In genomic region chr2:25232248-25232825, GRCh38 we compare ENCODE assay signal across 28 cellular contexts.
A peak's percentile ranks its signal among the peaks of the same experiment; 100 is the strongest.
DNase-seq lines count a peak whose midpoint lies in the region; ATAC-seq and TF ChIP-seq lines count a peak whose summit lies in the region.
"Had no signal": no experiment of that assay in that cellular context is flagged by ENCODE, and none has a peak within 500 bp of the region (broad histone marks: within the 10 kb centered on the region; RNA-seq: fewer than 3 reads in every experiment).

No MANE protein-coding gene starts in this region.

- no peaks in the 10 kb centered on the region for H4K20me1 ChIP-seq in osteoblast (ENCODE audit: insufficient read depth, low read length)

- POLR2A ChIA-PET in WTC11 (lab: Charles Lee), result interaction anchor here (0.6 to 0.7 kb wide), 2 partner anchors 46 to 77 kb away, joined by 3 to 4 read pairs; no protein-coding TSS in a partner anchor

- H3K36me3 ChIP-seq in osteoblast (ENCODE audit: insufficient read depth, low read length), result peaks cover 22% of the 10 kb centered on the region

- CTCF ChIA-PET in WTC11 (lab: Charles Lee), result interaction anchor here (1.4 to 2.0 kb wide), 2 partner anchors 27 to 73 kb away, joined by 3 to 5 read pairs; no protein-coding TSS in a partner anchor

- H3K36me3 Mint-ChIP-seq in activated T-cell treated with anti-CD3 and anti-CD28 coated beads, Interleukin-2, amount 50 U/mL, for 24 hours (ENCODE audit: low read depth), result peaks cover 87% of the 10 kb centered on the region
- H3K36me3 Mint-ChIP-seq in WTC11, result peaks cover 41% of the 10 kb centered on the region

- no peak overlapping the region for H3K4me3 Mint-ChIP-seq in activated T-cell treated with anti-CD3 and anti-CD28 coated beads, Interleukin-2, amount 50 U/mL, for 24 hours
- H3K4me3 Mint-ChIP-seq in WTC11, result no peak overlapping the region
- H3K4me3 Mint-ChIP-seq: activated CD8-positive, alpha-beta memory T cell treated with anti-CD3 and anti-CD28 coated beads, Interleukin-2, amount 10 ng/mL, durations not matched to agents 7 days and 5 days; activated T-cell treated with anti-CD3 and anti-CD28 coated beads, Interleukin-2, amount 50 U/mL, for 72 hours; CD4-positive, CD25-positive, alpha-beta regulatory T cell; central memory CD8-positive, alpha-beta T cell; dendritic cell treated with granulocyte-macrophage colony-stimulating factor and Interleukin-4, amounts not matched to agents 40 ng/mL and 50 ng/mL, for 4 days; nephron had no signal

- TF ChIP-seq CTCF in WTC11 (IDR thresholded peaks at IDR 0.05) (no peak), osteoblast (IDR thresholded peaks at IDR 0.05; ENCODE audit: extremely low read depth, low read depth, low read length) (no peak)

- no peaks in the 10 kb centered on the region for H3K9me3 ChIP-seq in osteoblast (ENCODE audit: low read depth, low read length)
- H3K9me3 ChIP-seq: adrenal gland, esophagus muscularis mucosa, suprapubic skin had no signal

- peaks cover 27% of the 10 kb centered on the region for H3K4me1 ChIP-seq in osteoblast (ENCODE audit: insufficient read depth, low read length)
- H3K4me1 ChIP-seq: foreskin keratinocyte had no signal

- no peak for ATAC-seq in WTC11
- ATAC-seq in GM18502 (IDR thresholded peaks at IDR 0.05; ENCODE audit: poor library complexity, unreplicated experiment), result no peak
- ATAC-seq: activated CD8-positive, alpha-beta memory T cell treated with anti-CD3 and anti-CD28 coated beads, Interleukin-2, amount 10 ng/mL, durations not matched to agents 7 days and 5 days; activated T-cell treated with anti-CD3 and anti-CD28 coated beads, Interleukin-2, amount 50 U/mL, for 72 hours; foreskin keratinocyte; GM12878 had no signal

- DNase-seq in activated T-cell treated with anti-CD3 and anti-CD28 coated beads, Interleukin-2, amount 50 U/mL, for 24 hours, result no peak
- no peak for DNase-seq in activated T-cell treated with anti-CD3 and anti-CD28 coated beads, Interleukin-2, amount 50 U/mL, for 48 hours
- DNase-seq in DMS79 (lab: John Stamatoyannopoulos, UW), result peak; percentile 59
- DNase-seq in WTC11 (ENCODE audit: low spot score), result no peak
- DNase-seq in osteoblast (ENCODE audit: insufficient read length, low spot score, missing footprints), result peak; percentile 29
- no peak for DNase-seq in AML-193 (lab: John Stamatoyannopoulos, UW)
- DNase-seq in NCI-H1694 (lab: John Stamatoyannopoulos, UW), result no peak
- DNase-seq: activated CD4-positive, alpha-beta T cell treated with anti-CD3 and anti-CD28 coated beads for 48 hours; activated CD8-positive, alpha-beta memory T cell treated with anti-CD3 and anti-CD28 coated beads, Interleukin-2, amount 10 ng/mL, durations not matched to agents 7 days and 5 days; activated T-cell treated with anti-CD3 and anti-CD28 coated beads, Interleukin-2, amount 50 U/mL, for 72 hours; adrenal gland; CD4-positive, CD25-positive, alpha-beta regulatory T cell; foreskin keratinocyte; MM.1S; NCI-H1105 treated with DMSO at 0.1 percent for 48 hours; NCI-H2107; NCI-H446; stimulated activated CD4-positive, alpha-beta T cell treated with anti-CD3 and anti-CD28 coated beads, Interleukin-4, amount 100 ng/mL, for 24 hours; T1000; WERI-Rb-1 had no signal

- no peak overlapping the region for H3K4me2 ChIP-seq in osteoblast (ENCODE audit: insufficient read depth, low read length)

- H2AFZ ChIP-seq in osteoblast (ENCODE audit: low read length), result no peak overlapping the region

- H3K27me3 Mint-ChIP-seq in activated T-cell treated with anti-CD3 and anti-CD28 coated beads, Interleukin-2, amount 50 U/mL, for 24 hours, result no peaks in the 10 kb centered on the region
- H3K27me3 Mint-ChIP-seq in WTC11 (ENCODE audit: low read depth), result no peaks in the 10 kb centered on the region
- H3K27me3 Mint-ChIP-seq: activated CD8-positive, alpha-beta memory T cell treated with anti-CD3 and anti-CD28 coated beads, Interleukin-2, amount 10 ng/mL, durations not matched to agents 7 days and 5 days; CD4-positive, CD25-positive, alpha-beta regulatory T cell; central memory CD8-positive, alpha-beta T cell; dendritic cell treated with granulocyte-macrophage colony-stimulating factor and Interleukin-4, amounts not matched to agents 40 ng/mL and 50 ng/mL, for 4 days had no signal

- H3K27ac Mint-ChIP-seq in activated T-cell treated with anti-CD3 and anti-CD28 coated beads, Interleukin-2, amount 50 U/mL, for 24 hours, result peak overlapping the region; percentile 67
- peak overlapping the region; percentile 75; the same call in 1 of the 2 replicates for H3K27ac Mint-ChIP-seq in WTC11
- H3K27ac Mint-ChIP-seq: activated CD8-positive, alpha-beta memory T cell treated with anti-CD3 and anti-CD28 coated beads, Interleukin-2, amount 10 ng/mL, durations not matched to agents 7 days and 5 days; activated T-cell treated with anti-CD3 and anti-CD28 coated beads, Interleukin-2, amount 50 U/mL, for 72 hours; dendritic cell treated with granulocyte-macrophage colony-stimulating factor and Interleukin-4, amounts not matched to agents 40 ng/mL and 50 ng/mL, for 4 days had no signal

- no peaks in the 10 kb centered on the region for H3K79me2 ChIP-seq in osteoblast (ENCODE audit: insufficient read depth, low read length)

- no peak overlapping the region for H3K4me3 ChIP-seq in osteoblast (ENCODE audit: insufficient read depth, low read length)
- H3K4me3 ChIP-seq: adrenal gland, esophagus muscularis mucosa, GM12878, lung, suprapubic skin had no signal

- no peaks in the 10 kb centered on the region for H3K27me3 ChIP-seq in osteoblast (ENCODE audit: insufficient read depth, low read length)
- H3K27me3 ChIP-seq: adrenal gland, esophagus muscularis mucosa, foreskin keratinocyte, suprapubic skin had no signal

- H3K4me1 Mint-ChIP-seq in activated T-cell treated with anti-CD3 and anti-CD28 coated beads, Interleukin-2, amount 50 U/mL, for 24 hours (ENCODE audit: low read depth), result peaks cover 14% of the 10 kb centered on the region
- peaks cover 41% of the 10 kb centered on the region for H3K4me1 Mint-ChIP-seq in WTC11
- H3K4me1 Mint-ChIP-seq: central memory CD8-positive, alpha-beta T cell had no signal

- H3K27ac ChIP-seq in osteoblast (ENCODE audit: low read depth, low read length), result no peak overlapping the region
- H3K27ac ChIP-seq: adrenal gland, esophagus muscularis mucosa, foreskin keratinocyte, suprapubic skin, WERI-Rb-1 had no signal

- no peaks in the 10 kb centered on the region for H3K9me3 Mint-ChIP-seq in activated T-cell treated with anti-CD3 and anti-CD28 coated beads, Interleukin-2, amount 50 U/mL, for 24 hours
- H3K9me3 Mint-ChIP-seq in WTC11, result no peaks in the 10 kb centered on the region
- H3K9me3 Mint-ChIP-seq: activated T-cell treated with anti-CD3 and anti-CD28 coated beads, Interleukin-2, amount 50 U/mL, for 72 hours; CD4-positive, CD25-positive, alpha-beta regulatory T cell; central memory CD8-positive, alpha-beta T cell; dendritic cell treated with granulocyte-macrophage colony-stimulating factor and Interleukin-4, amounts not matched to agents 40 ng/mL and 50 ng/mL, for 4 days; nephron had no signal

TF ChIP-seq in WTC11, 78 proteins besides CTCF, POLR2A, EP300 and RAD21 (continues in another document):
- TF ChIP-seq ARID4B (CRISPR knock-in tag; IDR thresholded peaks at IDR 0.05; ENCODE audit: borderline replicate concordance) (no peak), ZNF671 (CRISPR knock-in tag; IDR thresholded peaks at IDR 0.05) (no peak), JUN (CRISPR knock-in tag; IDR thresholded peaks at IDR 0.05) (no peak), IRF2 (CRISPR knock-in tag; IDR thresholded peaks at IDR 0.05; ENCODE audit: borderline replicate concordance, low read depth) (no peak), ZNF219 (CRISPR knock-in tag; IDR thresholded peaks at IDR 0.05; ENCODE audit: borderline replicate concordance) (no peak), ZBTB21 (CRISPR knock-in tag; IDR thresholded peaks at IDR 0.05; ENCODE audit: borderline replicate concordance) (no peak), FOXP1 (CRISPR knock-in tag; IDR thresholded peaks at IDR 0.05; ENCODE audit: borderline replicate concordance) (no peak), USF2 (CRISPR knock-in tag; IDR thresholded peaks at IDR 0.05) (no peak), GRHL2 (CRISPR knock-in tag; IDR thresholded peaks at IDR 0.05; ENCODE audit: insufficient replicate concordance, severe bottlenecking) (no peak), ESRRA (CRISPR knock-in tag; IDR thresholded peaks at IDR 0.05; ENCODE audit: borderline replicate concordance) (no peak)

Comparison
In these comparisons a context has a peak if more than half of its experiments do, and no peak if none do; other contexts are left out.
1. DNase-seq: peak in DMS79 (single experiment) and osteoblast (single experiment); none in activated T-cell treated with anti-CD3 and anti-CD28 coated beads, Interleukin-2, amount 50 U/mL, for 24 hours (single experiment), activated T-cell treated with anti-CD3 and anti-CD28 coated beads, Interleukin-2, amount 50 U/mL, for 48 hours (0 of 2), WTC11 (single experiment), AML-193 (0 of 2) and NCI-H1694 (single experiment).